17 cellular contexts compared by ENCODE assay signal in genomic region chr3:73213906-73214305, GRCh38.
"Had no signal": no experiment of that assay in that cellular context is flagged by ENCODE, and none has a peak within 500 bp of the region (broad histone marks: within the 10 kb centered on the region; RNA-seq: fewer than 3 reads in every experiment).

No MANE protein-coding gene starts in this region.

- H3K4me3 Mint-ChIP-seq: activated CD4-positive, alpha-beta T cell treated with anti-CD3 and anti-CD28 coated beads, Interleukin-2, amount 10 ng/mL, durations not matched to agents 24 days and 14 days; activated naive CD8-positive, alpha-beta T cell treated with anti-CD3 and anti-CD28 coated beads for 36 hours; dendritic cell treated with granulocyte-macrophage colony-stimulating factor and Interleukin-4, amounts not matched to agents 40 ng/mL and 50 ng/mL, for 4 days; natural killer cell; stimulated activated memory B cell treated with anti-CD40 and anti-IgM and Interleukin-4, amounts not matched to agents 10 μg/mL and 1 μg/mL and 100 μg/mL, for 72 hours had no signal

- ATAC-seq: left ventricle myocardium superior; natural killer cell; stimulated activated memory B cell treated with anti-CD40 and anti-IgM and Interleukin-4, amounts not matched to agents 10 μg/mL and 1 μg/mL and 100 μg/mL, for 72 hours had no signal

- H3K4me1 Mint-ChIP-seq: activated CD4-positive, alpha-beta T cell treated with anti-CD3 and anti-CD28 coated beads, Interleukin-2, amount 10 ng/mL, durations not matched to agents 24 days and 14 days; activated naive CD8-positive, alpha-beta T cell treated with anti-CD3 and anti-CD28 coated beads for 36 hours; natural killer cell; stimulated activated memory B cell treated with anti-CD40 and anti-IgM and Interleukin-4, amounts not matched to agents 10 μg/mL and 1 μg/mL and 100 μg/mL, for 72 hours had no signal

- H3K4me1 ChIP-seq: parathyroid adenoma had no signal

- H3K27me3 Mint-ChIP-seq: activated CD4-positive, alpha-beta T cell treated with anti-CD3 and anti-CD28 coated beads, Interleukin-2, amount 10 ng/mL, durations not matched to agents 24 days and 14 days had no signal

- H3K9me3 ChIP-seq: neutrophil, tibial artery had no signal

- H3K27ac ChIP-seq: epithelial cell of prostate, hepatocyte, neutrophil, parathyroid adenoma had no signal

- H3K4me3 ChIP-seq: hepatocyte, tibial artery had no signal

- H3K36me3 ChIP-seq: neutrophil, tibial artery had no signal

- H3K36me3 Mint-ChIP-seq: activated naive CD8-positive, alpha-beta T cell treated with anti-CD3 and anti-CD28 coated beads for 36 hours; natural killer cell; stimulated activated memory B cell treated with anti-CD40 and anti-IgM and Interleukin-4, amounts not matched to agents 10 μg/mL and 1 μg/mL and 100 μg/mL, for 72 hours had no signal

- H3K9me3 Mint-ChIP-seq: activated naive CD8-positive, alpha-beta T cell treated with anti-CD3 and anti-CD28 coated beads for 36 hours; dendritic cell treated with granulocyte-macrophage colony-stimulating factor and Interleukin-4, amounts not matched to agents 40 ng/mL and 50 ng/mL, for 4 days; stimulated activated memory B cell treated with anti-CD40 and anti-IgM and Interleukin-4, amounts not matched to agents 10 μg/mL and 1 μg/mL and 100 μg/mL, for 72 hours had no signal

- DNase-seq: activated CD4-positive, alpha-beta T cell treated with anti-CD3 and anti-CD28 coated beads, Interleukin-2, amount 10 ng/mL, durations not matched to agents 24 days and 14 days; activated CD4-positive, CD25-positive, alpha-beta regulatory T cell; activated gamma-delta T cell treated with Interleukin-2 at 50 U/mL for 16 hours; activated naive CD8-positive, alpha-beta T cell treated with anti-CD3 and anti-CD28 coated beads for 36 hours; kidney; left ventricle myocardium superior; mesenchymal stem cell; natural killer cell; stimulated activated CD4-positive, alpha-beta T cell treated with anti-CD3 and anti-CD28 coated beads, Interleukin-12 subunit alpha, Interleukin-12 subunit beta, amount 100 ng/mL, for 4 hours; stimulated activated CD4-positive, alpha-beta T cell treated with anti-CD3 and anti-CD28 coated beads, Interleukin-2, amount 100 ng/mL, for 24 hours; tibial artery had no signal

- H3K27ac Mint-ChIP-seq: activated CD4-positive, alpha-beta T cell treated with anti-CD3 and anti-CD28 coated beads, Interleukin-2, amount 10 ng/mL, durations not matched to agents 24 days and 14 days; activated naive CD8-positive, alpha-beta T cell treated with anti-CD3 and anti-CD28 coated beads for 36 hours; dendritic cell treated with granulocyte-macrophage colony-stimulating factor and Interleukin-4, amounts not matched to agents 40 ng/mL and 50 ng/mL, for 4 days; natural killer cell; stimulated activated memory B cell treated with anti-CD40 and anti-IgM and Interleukin-4, amounts not matched to agents 10 μg/mL and 1 μg/mL and 100 μg/mL, for 72 hours had no signal

- H3K27me3 ChIP-seq: hepatocyte, neutrophil, tibial artery had no signal
